Comparison of ENCODE assay signal across 14 cellular contexts in the genomic region with DNA sequence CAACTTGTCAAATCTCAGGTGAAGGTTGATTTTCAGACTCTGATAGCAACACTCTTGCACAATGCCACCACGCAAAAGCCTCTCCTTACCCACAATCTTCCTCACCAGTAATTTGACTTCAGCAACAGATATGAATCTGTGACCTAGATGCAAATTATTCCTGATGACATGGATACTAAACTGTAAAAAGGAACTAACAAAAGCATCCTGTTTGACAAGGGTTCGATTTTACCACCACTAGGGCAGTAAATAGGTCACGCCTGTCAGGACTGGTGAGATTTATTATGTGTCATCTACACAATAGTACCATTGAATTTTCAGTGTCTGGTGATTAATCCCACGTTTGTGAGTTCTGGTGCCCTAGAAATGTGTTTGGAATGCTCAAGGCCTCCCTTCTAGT.
DNase-seq lines count a peak whose midpoint lies in the region; ATAC-seq and TF ChIP-seq lines count a peak whose summit lies in the region.
"Had no signal": no experiment of that assay in that cellular context is flagged by ENCODE, and none has a peak within 500 bp of the region (broad histone marks: within the 10 kb centered on the region; RNA-seq: fewer than 3 reads in every experiment).

No MANE protein-coding gene starts in this region.

- H3K36me3 Mint-ChIP-seq in stimulated activated naive B cell treated with anti-CD40 and anti-IgM and Interleukin-4, amounts not matched to agents 10 μg/mL and 1 μg/mL and 100 μg/mL, for 72 hours: no peaks in the 10 kb centered on the region

- peaks cover 0 to 18% of the 10 kb centered on the region in 2 donors for H3K27me3 Mint-ChIP-seq in stimulated activated naive B cell treated with anti-CD40 and anti-IgM and Interleukin-4, amounts not matched to agents 10 μg/mL and 1 μg/mL and 100 μg/mL, for 72 hours

- no peaks in the 10 kb centered on the region for H3K36me3 ChIP-seq in RWPE2 (ENCODE audit: low read depth)
- H3K36me3 ChIP-seq: adrenal gland had no signal

- no peaks in the 10 kb centered on the region for H3K9me3 ChIP-seq in RWPE2 (ENCODE audit: severe bottlenecking)
- H3K9me3 ChIP-seq: adrenal gland had no signal

- peak; percentile 27; the same call in 1 of the 3 replicates for ATAC-seq in RWPE2 (ENCODE audit: low read depth)
- ATAC-seq in GM19452 (IDR thresholded peaks at IDR 0.05; ENCODE audit: unreplicated experiment): no peak
- no peak for ATAC-seq in stimulated activated naive B cell treated with anti-CD40 and anti-IgM and Interleukin-4, amounts not matched to agents 10 μg/mL and 1 μg/mL and 100 μg/mL, for 72 hours (replicated peaks)
- no peak for ATAC-seq in HG03097 (IDR thresholded peaks at IDR 0.05; ENCODE audit: low FRiP score, unreplicated experiment)

- no peak overlapping the region for H3K27ac ChIP-seq in RWPE2 (ENCODE audit: poor library complexity, severe bottlenecking)
- H3K27ac ChIP-seq: adrenal gland had no signal

- peaks cover 0 to 2% of the 10 kb centered on the region in 2 donors for H3K9me3 Mint-ChIP-seq in stimulated activated naive B cell treated with anti-CD40 and anti-IgM and Interleukin-4, amounts not matched to agents 10 μg/mL and 1 μg/mL and 100 μg/mL, for 72 hours
- H3K9me3 Mint-ChIP-seq: T-helper 2 cell treated with Interferon-gamma antibody and Interleukin-4, amounts not matched to agents 5 μg/mL and 100 μg/mL, for 36 hours had no signal

- no peak overlapping the region for H3K27ac Mint-ChIP-seq in stimulated activated naive B cell treated with anti-CD40 and anti-IgM and Interleukin-4, amounts not matched to agents 10 μg/mL and 1 μg/mL and 100 μg/mL, for 72 hours
- H3K27ac Mint-ChIP-seq: T-helper 2 cell treated with Interferon-gamma antibody and Interleukin-4, amounts not matched to agents 5 μg/mL and 100 μg/mL, for 36 hours had no signal

- no peaks in the 10 kb centered on the region for H3K27me3 ChIP-seq in RWPE2 (ENCODE audit: insufficient read depth, poor library complexity, severe bottlenecking)
- H3K27me3 ChIP-seq: adrenal gland had no signal

- peaks cover 11% of the 10 kb centered on the region for H3K4me1 ChIP-seq in RWPE2 (ENCODE audit: insufficient read depth, poor library complexity, severe bottlenecking)
- H3K4me1 ChIP-seq: adrenal gland had no signal

- H3K4me1 Mint-ChIP-seq in stimulated activated naive B cell treated with anti-CD40 and anti-IgM and Interleukin-4, amounts not matched to agents 10 μg/mL and 1 μg/mL and 100 μg/mL, for 72 hours: no peaks in the 10 kb centered on the region

- H3K4me3 ChIP-seq in RWPE2 (ENCODE audit: severe bottlenecking): no peak overlapping the region
- H3K4me3 ChIP-seq: adrenal gland had no signal

- no peak overlapping the region for H3K4me3 Mint-ChIP-seq in stimulated activated naive B cell treated with anti-CD40 and anti-IgM and Interleukin-4, amounts not matched to agents 10 μg/mL and 1 μg/mL and 100 μg/mL, for 72 hours
- H3K4me3 Mint-ChIP-seq: T-helper 2 cell treated with Interferon-gamma antibody and Interleukin-4, amounts not matched to agents 5 μg/mL and 100 μg/mL, for 36 hours had no signal

- no peak for TF ChIP-seq CTCF in RWPE2 (IDR thresholded peaks at IDR 0.05; ENCODE audit: poor library complexity, severe bottlenecking)

- DNase-seq in AG08395 (ENCODE audit: low spot score) (peak; percentile 24), HT1080 (ENCODE audit: low read depth) (peak; percentile 62), RWPE2 (ENCODE audit: low spot score) (no peak), kidney glomerular epithelial cell (lab: John Stamatoyannopoulos, UW) (peak; percentile 16)
- DNase-seq in stimulated activated CD4-positive, alpha-beta T cell treated with anti-CD3 and anti-CD28 coated beads, Interleukin-4, amount 100 ng/mL, for 1 hour: no peak
- DNase-seq in stimulated activated naive B cell treated with anti-CD40 and anti-IgM and Interleukin-4, amounts not matched to agents 10 μg/mL and 1 μg/mL and 100 μg/mL, for 72 hours: no peak
- DNase-seq: activated CD4-positive, alpha-beta T cell treated with anti-CD3 and anti-CD28 coated beads, Interleukin-2, amount 50 U/mL, for 1 hour; mesenchymal stem cell; NCI-H226; RPMI8226 had no signal

Comparison
In these comparisons a context has a peak if more than half of its experiments do, and no peak if none do; other contexts are left out.
1. DNase-seq: peak in AG08395 (single experiment), HT1080 (single experiment) and kidney glomerular epithelial cell (single experiment); none in RWPE2 (single experiment), stimulated activated CD4-positive, alpha-beta T cell treated with anti-CD3 and anti-CD28 coated beads, Interleukin-4, amount 100 ng/mL, for 1 hour (single experiment) and stimulated activated naive B cell treated with anti-CD40 and anti-IgM and Interleukin-4, amounts not matched to agents 10 μg/mL and 1 μg/mL and 100 μg/mL, for 72 hours (single experiment).